ENCODE assay signal across 13 cellular contexts in the genomic region with DNA sequence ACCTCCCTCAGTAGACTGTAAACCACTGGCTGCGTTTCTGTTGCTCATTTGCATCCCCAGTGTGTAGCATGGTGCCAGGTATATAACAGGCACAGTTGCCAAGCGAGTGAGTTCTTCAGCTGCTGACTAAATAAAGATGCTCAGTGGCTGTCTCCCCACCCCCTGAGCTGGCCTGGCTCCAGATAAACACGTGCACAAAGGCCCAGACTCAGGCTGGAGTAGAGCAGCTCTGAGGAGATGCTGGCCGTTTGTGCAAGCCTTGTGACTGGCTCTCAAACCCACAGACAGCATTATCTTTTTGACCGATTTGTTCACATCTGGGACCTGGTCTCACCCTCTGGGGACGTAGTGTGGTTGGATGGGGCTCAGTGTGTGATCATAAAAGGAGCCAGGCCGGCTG. TPM values are rescaled to one million over a fixed set of nuclear protein-coding genes. Genes with fewer than 3 reads are reported as not detected.
A peak's percentile ranks its signal among the peaks of the same experiment; 100 is the strongest.
DNase-seq lines count a peak whose midpoint lies in the region; ATAC-seq and TF ChIP-seq lines count a peak whose summit lies in the region.
"Had no signal": no experiment of that assay in that cellular context is flagged by ENCODE, and none has a peak within 500 bp of the region (broad histone marks: within the 10 kb centered on the region; RNA-seq: fewer than 3 reads in every experiment).

No MANE protein-coding gene starts in this region.

- no peaks in the 10 kb centered on the region for H3K27me3 ChIP-seq in adrenal gland
- H3K27me3 ChIP-seq: gastrocnemius medialis, upper lobe of right lung had no signal

- ATAC-seq in activated naive CD8-positive, alpha-beta T cell treated with anti-CD3 and anti-CD28 coated beads, Interleukin-2, amount 50 U/mL, for 24 hours: peak; percentile 9
- ATAC-seq in GM21390 (IDR thresholded peaks at IDR 0.05; ENCODE audit: unreplicated experiment) (no peak), HG02610 (IDR thresholded peaks at IDR 0.05; ENCODE audit: unreplicated experiment) (no peak)
- ATAC-seq: gastrocnemius medialis, upper lobe of right lung had no signal

- peak overlapping the region; percentile 14 for H3K27ac Mint-ChIP-seq in activated CD4-positive, alpha-beta T cell treated with anti-CD3 and anti-CD28 coated beads, Interleukin-2, amount 10 ng/mL, durations not matched to agents 7 days and 5 days
- H3K27ac Mint-ChIP-seq in activated naive CD8-positive, alpha-beta T cell treated with anti-CD3 and anti-CD28 coated beads, Interleukin-2, amount 50 U/mL, for 24 hours: no peak overlapping the region

- CTCF ChIA-PET in activated CD4-positive, alpha-beta T cell treated with anti-CD3 and anti-CD28 coated beads, Interleukin-2, amount 10 ng/mL, durations not matched to agents 7 days and 5 days (lab: Charles Lee): interaction anchor here (1.7 kb wide), 1 partner anchor 18 kb away, joined by 4 read pairs; no protein-coding TSS in a partner anchor

- peaks cover 13% of the 10 kb centered on the region for H3K36me3 Mint-ChIP-seq in activated CD4-positive, alpha-beta T cell treated with anti-CD3 and anti-CD28 coated beads, Interleukin-2, amount 10 ng/mL, durations not matched to agents 7 days and 5 days (ENCODE audit: low read depth)
- peaks cover 6% of the 10 kb centered on the region for H3K36me3 Mint-ChIP-seq in activated naive CD8-positive, alpha-beta T cell treated with anti-CD3 and anti-CD28 coated beads, Interleukin-2, amount 50 U/mL, for 24 hours (ENCODE audit: low read depth)

- H3K9me3 Mint-ChIP-seq in activated CD4-positive, alpha-beta T cell treated with anti-CD3 and anti-CD28 coated beads, Interleukin-2, amount 10 ng/mL, durations not matched to agents 7 days and 5 days: no peaks in the 10 kb centered on the region
- H3K9me3 Mint-ChIP-seq in activated naive CD8-positive, alpha-beta T cell treated with anti-CD3 and anti-CD28 coated beads, Interleukin-2, amount 50 U/mL, for 24 hours: no peaks in the 10 kb centered on the region

- no peaks in the 10 kb centered on the region for H3K9me3 ChIP-seq in adrenal gland (replicated peaks in 1 of 3)
- H3K9me3 ChIP-seq: gastrocnemius medialis, upper lobe of right lung had no signal

- WGBS in adrenal gland, 4 donors: 23 to 29% (median 26%) methylated on average over 6 to 7 of the region's 7 CpGs

- DNase-seq in activated CD4-positive, alpha-beta T cell treated with anti-CD3 and anti-CD28 coated beads, Interleukin-2, amount 10 ng/mL, durations not matched to agents 7 days and 5 days: no peak
- no peak for DNase-seq in activated CD4-positive, alpha-beta T cell treated with anti-CD3 and anti-CD28 coated beads for 48 hours
- peak; percentile 32 for DNase-seq in NCI-H2081 treated with DMSO at 0.1 percent for 48 hours (lab: John Stamatoyannopoulos, UW)
- no peak for DNase-seq in activated naive CD8-positive, alpha-beta T cell treated with anti-CD3 and anti-CD28 coated beads, Interleukin-2, amount 50 U/mL, for 24 hours
- DNase-seq in posterior cingulate gyrus: peak in 9 of 10 donors; percentile 25 to 94 (median 66)
- no peak for DNase-seq in adrenal gland
- DNase-seq: AML-193, gastrocnemius medialis, naive B cell, T-helper 9 cell, upper lobe of right lung had no signal

- intact Hi-C loops in posterior cingulate gyrus (cut with DNase I) (no loop called here), adrenal gland (cut with DNase I) (loop anchor here (5.0 kb wide), 2 partner anchors 183 to 298 kb away; a partner anchor contains a TSS)

- peaks cover 0 to 4% of the 10 kb centered on the region in 2 donors for H3K4me1 ChIP-seq in adrenal gland (replicated peaks in 1 of 2)
- H3K4me1 ChIP-seq: gastrocnemius medialis had no signal

- H3K27me3 Mint-ChIP-seq in activated CD4-positive, alpha-beta T cell treated with anti-CD3 and anti-CD28 coated beads, Interleukin-2, amount 10 ng/mL, durations not matched to agents 7 days and 5 days: peaks cover 2% of the 10 kb centered on the region
- peaks cover 1% of the 10 kb centered on the region for H3K27me3 Mint-ChIP-seq in activated naive CD8-positive, alpha-beta T cell treated with anti-CD3 and anti-CD28 coated beads, Interleukin-2, amount 50 U/mL, for 24 hours

- no peak for TF ChIP-seq CTCF in adrenal gland (IDR thresholded peaks at IDR 0.05)

- TF ChIP-seq POLR2A in adrenal gland (IDR thresholded peaks at IDR 0.05): no peak

- POLR2A ChIA-PET in activated CD4-positive, alpha-beta T cell treated with anti-CD3 and anti-CD28 coated beads, Interleukin-2, amount 10 ng/mL, durations not matched to agents 7 days and 5 days (lab: Charles Lee): interaction anchor here (0.7 kb wide), 1 partner anchor 26 kb away, joined by 3 read pairs; no protein-coding TSS in a partner anchor

- no peak overlapping the region for H3K4me3 Mint-ChIP-seq in activated CD4-positive, alpha-beta T cell treated with anti-CD3 and anti-CD28 coated beads, Interleukin-2, amount 10 ng/mL, durations not matched to agents 7 days and 5 days
- H3K4me3 Mint-ChIP-seq in activated naive CD8-positive, alpha-beta T cell treated with anti-CD3 and anti-CD28 coated beads, Interleukin-2, amount 50 U/mL, for 24 hours: no peak overlapping the region

- H3K4me1 Mint-ChIP-seq in activated CD4-positive, alpha-beta T cell treated with anti-CD3 and anti-CD28 coated beads, Interleukin-2, amount 10 ng/mL, durations not matched to agents 7 days and 5 days: no peaks in the 10 kb centered on the region
- no peaks in the 10 kb centered on the region for H3K4me1 Mint-ChIP-seq in activated naive CD8-positive, alpha-beta T cell treated with anti-CD3 and anti-CD28 coated beads, Interleukin-2, amount 50 U/mL, for 24 hours

- H3K27ac ChIP-seq in adrenal gland: no peak overlapping the region
- H3K27ac ChIP-seq: gastrocnemius medialis, upper lobe of right lung had no signal

- H3K36me3 ChIP-seq in adrenal gland (replicated peaks in 1 of 2): peaks cover 0 to 16% of the 10 kb centered on the region in 2 donors

- H3K4me3 ChIP-seq in adrenal gland: no peak overlapping the region
- H3K4me3 ChIP-seq: gastrocnemius medialis, upper lobe of right lung had no signal

RNA-seq across cellular contexts. Expression of a gene that starts 7.1 kb away (rescaled TPM):
- total RNA-seq in activated CD4-positive, alpha-beta T cell treated with anti-CD3 and anti-CD28 coated beads, Interleukin-2, amount 10 ng/mL, durations not matched to agents 7 days and 5 days: not detected
- 1 to 10 TPM in 3 of 8 donors, under 1 TPM in 5; 0.06 to 2.2 (median 0.51) TPM for total RNA-seq in adrenal gland
- polyA plus RNA-seq in adrenal gland: 1 to 10 TPM in 2 of 3 donors, under 1 TPM in 1; 0.37 to 1.9 (median 1.6) TPM
- total RNA-seq: gastrocnemius medialis, upper lobe of right lung had no signal

RNA-seq across cellular contexts. Expression of a gene that starts 16.3 kb away (rescaled TPM):
- 100 to 1,000 TPM; 106 to 131 TPM for total RNA-seq in activated CD4-positive, alpha-beta T cell treated with anti-CD3 and anti-CD28 coated beads, Interleukin-2, amount 10 ng/mL, durations not matched to agents 7 days and 5 days
- total RNA-seq in adrenal gland: 100 to 1,000 TPM in 2 of 8 donors, 10 to 100 TPM in 6; 15.7 to 102 (median 54.2) TPM
- polyA plus RNA-seq in adrenal gland: 10 to 100 TPM; 31.1 to 83.8 (median 33.2) TPM

RNA-seq across cellular contexts. Expression of a gene that starts 33.3 kb away (rescaled TPM):
- 100 to 1,000 TPM; 384 to 394 TPM for total RNA-seq in activated CD4-positive, alpha-beta T cell treated with anti-CD3 and anti-CD28 coated beads, Interleukin-2, amount 10 ng/mL, durations not matched to agents 7 days and 5 days
- total RNA-seq in adrenal gland: 100 to 1,000 TPM; 100 to 160 (median 127) TPM
- polyA plus RNA-seq in adrenal gland: 100 to 1,000 TPM in 1 of 3 donors, 10 to 100 TPM in 2; 18.5 to 123 (median 30.0) TPM

Comparison
In these comparisons a context has a peak if more than half of its experiments do, and no peak if none do; other contexts are left out.
1. DNase-seq: peak in NCI-H2081 treated with DMSO at 0.1 percent for 48 hours (single experiment) and posterior cingulate gyrus (9 of 10); none in activated CD4-positive, alpha-beta T cell treated with anti-CD3 and anti-CD28 coated beads, Interleukin-2, amount 10 ng/mL, durations not matched to agents 7 days and 5 days (single experiment), activated CD4-positive, alpha-beta T cell treated with anti-CD3 and anti-CD28 coated beads for 48 hours (single experiment), activated naive CD8-positive, alpha-beta T cell treated with anti-CD3 and anti-CD28 coated beads, Interleukin-2, amount 50 U/mL, for 24 hours (single experiment) and adrenal gland (0 of 7).